Comparison of ENCODE assay signal across 1 cellular context in genomic region chr3:7333125-7333524, GRCh38.
TF ChIP-seq lines count a peak whose summit lies in the region.

No MANE protein-coding gene starts in this region.

TF ChIP-seq in GM23338, 12 proteins besides CTCF, POLR2A, EP300 and RAD21 (continued from another document):
- TF ChIP-seq, protein P1, sequence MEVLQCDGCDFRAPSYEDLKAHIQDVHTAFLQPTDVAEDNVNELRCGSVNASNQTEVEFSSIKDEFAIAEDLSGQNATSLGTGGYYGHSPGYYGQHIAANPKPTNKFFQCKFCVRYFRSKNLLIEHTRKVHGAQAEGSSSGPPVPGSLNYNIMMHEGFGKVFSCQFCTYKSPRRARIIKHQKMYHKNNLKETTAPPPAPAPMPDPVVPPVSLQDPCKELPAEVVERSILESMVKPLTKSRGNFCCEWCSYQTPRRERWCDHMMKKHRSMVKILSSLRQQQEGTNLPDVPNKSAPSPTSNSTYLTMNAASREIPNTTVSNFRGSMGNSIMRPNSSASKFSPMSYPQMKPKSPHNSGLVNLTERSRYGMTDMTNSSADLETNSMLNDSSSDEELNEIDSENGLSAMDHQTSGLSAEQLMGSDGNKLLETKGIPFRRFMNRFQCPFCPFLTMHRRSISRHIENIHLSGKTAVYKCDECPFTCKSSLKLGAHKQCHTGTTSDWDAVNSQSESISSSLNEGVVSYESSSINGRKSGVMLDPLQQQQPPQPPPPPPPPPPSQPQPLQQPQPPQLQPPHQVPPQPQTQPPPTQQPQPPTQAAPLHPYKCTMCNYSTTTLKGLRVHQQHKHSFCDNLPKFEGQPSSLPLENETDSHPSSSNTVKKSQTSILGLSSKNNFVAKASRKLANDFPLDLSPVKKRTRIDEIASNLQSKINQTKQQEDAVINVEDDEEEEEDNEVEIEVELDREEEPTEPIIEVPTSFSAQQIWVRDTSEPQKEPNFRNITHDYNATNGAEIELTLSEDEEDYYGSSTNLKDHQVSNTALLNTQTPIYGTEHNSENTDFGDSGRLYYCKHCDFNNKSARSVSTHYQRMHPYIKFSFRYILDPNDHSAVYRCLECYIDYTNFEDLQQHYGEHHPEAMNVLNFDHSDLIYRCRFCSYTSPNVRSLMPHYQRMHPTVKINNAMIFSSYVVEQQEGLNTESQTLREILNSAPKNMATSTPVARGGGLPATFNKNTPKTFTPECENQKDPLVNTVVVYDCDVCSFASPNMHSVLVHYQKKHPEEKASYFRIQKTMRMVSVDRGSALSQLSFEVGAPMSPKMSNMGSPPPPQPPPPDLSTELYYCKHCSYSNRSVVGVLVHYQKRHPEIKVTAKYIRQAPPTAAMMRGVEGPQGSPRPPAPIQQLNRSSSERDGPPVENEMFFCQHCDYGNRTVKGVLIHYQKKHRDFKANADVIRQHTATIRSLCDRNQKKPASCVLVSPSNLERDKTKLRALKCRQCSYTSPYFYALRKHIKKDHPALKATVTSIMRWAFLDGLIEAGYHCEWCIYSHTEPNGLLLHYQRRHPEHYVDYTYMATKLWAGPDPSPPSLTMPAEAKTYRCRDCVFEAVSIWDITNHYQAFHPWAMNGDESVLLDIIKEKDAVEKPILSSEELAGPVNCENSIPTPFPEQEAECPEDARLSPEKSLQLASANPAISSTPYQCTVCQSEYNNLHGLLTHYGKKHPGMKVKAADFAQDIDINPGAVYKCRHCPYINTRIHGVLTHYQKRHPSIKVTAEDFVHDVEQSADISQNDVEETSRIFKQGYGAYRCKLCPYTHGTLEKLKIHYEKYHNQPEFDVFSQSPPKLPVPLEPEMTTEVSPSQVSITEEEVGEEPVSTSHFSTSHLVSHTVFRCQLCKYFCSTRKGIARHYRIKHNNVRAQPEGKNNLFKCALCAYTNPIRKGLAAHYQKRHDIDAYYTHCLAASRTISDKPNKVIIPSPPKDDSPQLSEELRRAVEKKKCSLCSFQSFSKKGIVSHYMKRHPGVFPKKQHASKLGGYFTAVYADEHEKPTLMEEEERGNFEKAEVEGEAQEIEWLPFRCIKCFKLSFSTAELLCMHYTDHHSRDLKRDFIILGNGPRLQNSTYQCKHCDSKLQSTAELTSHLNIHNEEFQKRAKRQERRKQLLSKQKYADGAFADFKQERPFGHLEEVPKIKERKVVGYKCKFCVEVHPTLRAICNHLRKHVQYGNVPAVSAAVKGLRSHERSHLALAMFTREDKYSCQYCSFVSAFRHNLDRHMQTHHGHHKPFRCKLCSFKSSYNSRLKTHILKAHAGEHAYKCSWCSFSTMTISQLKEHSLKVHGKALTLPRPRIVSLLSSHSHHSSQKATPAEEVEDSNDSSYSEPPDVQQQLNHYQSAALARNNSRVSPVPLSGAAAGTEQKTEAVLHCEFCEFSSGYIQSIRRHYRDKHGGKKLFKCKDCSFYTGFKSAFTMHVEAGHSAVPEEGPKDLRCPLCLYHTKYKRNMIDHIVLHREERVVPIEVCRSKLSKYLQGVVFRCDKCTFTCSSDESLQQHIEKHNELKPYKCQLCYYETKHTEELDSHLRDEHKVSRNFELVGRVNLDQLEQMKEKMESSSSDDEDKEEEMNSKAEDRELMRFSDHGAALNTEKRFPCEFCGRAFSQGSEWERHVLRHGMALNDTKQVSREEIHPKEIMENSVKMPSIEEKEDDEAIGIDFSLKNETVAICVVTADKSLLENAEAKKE (CRISPR knock-in tag; IDR thresholded peaks at IDR 0.05), result no peak
- TF ChIP-seq ZNF114 (CRISPR knock-in tag; IDR thresholded peaks at IDR 0.05) (no peak), JUNB (IDR thresholded peaks at IDR 0.05; ENCODE audit: unreplicated experiment) (no peak)
